Comparison of ENCODE assay signal across 22 cellular contexts in genomic region chr1:165467706-165468105, GRCh38. TPM values are rescaled to one million over a fixed set of nuclear protein-coding genes. Genes with fewer than 3 reads are reported as not detected.
DNase-seq lines count a peak whose midpoint lies in the region; ATAC-seq and TF ChIP-seq lines count a peak whose summit lies in the region.
"Had no signal": no experiment of that assay in that cellular context is flagged by ENCODE, and none has a peak within 500 bp of the region (broad histone marks: within the 10 kb centered on the region; RNA-seq: fewer than 3 reads in every experiment).

No MANE protein-coding gene starts in this region.

- ATAC-seq in left cardiac atrium (peak; percentile 27 to 65), Right ventricle myocardium inferior (no peak), HG02885 (IDR thresholded peaks at IDR 0.05; ENCODE audit: poor library complexity, unreplicated experiment) (no peak), HG03039 (IDR thresholded peaks at IDR 0.05; ENCODE audit: unreplicated experiment) (no peak)
- ATAC-seq: Panc1 had no signal

- peaks cover 9% of the 10 kb centered on the region for H3K9me3 Mint-ChIP-seq in glutamatergic neuron (ENCODE audit: unreplicated experiment)

- no peaks in the 10 kb centered on the region for H3K36me3 Mint-ChIP-seq in glutamatergic neuron (ENCODE audit: unreplicated experiment)
- H3K36me3 Mint-ChIP-seq: CD14-positive monocyte, IgD-negative memory B cell had no signal

- DNase-seq in left cardiac atrium (no peak), Right ventricle myocardium inferior (ENCODE audit: missing footprints) (no peak), RPMI7951 (ENCODE audit: low read depth) (peak; percentile 47), glutamatergic neuron (no peak), pons (ENCODE audit: low spot score) (peak; percentile 63), superior temporal gyrus (ENCODE audit: extremely low spot score) (no peak)
- DNase-seq: DMS53, GDM1, H7, NCI-H1105, NCI-H146, NCI-H2029 treated with DMSO at 0.1 percent for 48 hours, NCI-H226, NCI-H510A treated with DMSO at 0.1 percent for 48 hours, NCI-H748 treated with DMSO at 0.1 percent for 48 hours had no signal

- peak overlapping the region; percentile 45 for H3K27ac Mint-ChIP-seq in glutamatergic neuron (ENCODE audit: unreplicated experiment)
- H3K27ac Mint-ChIP-seq: B cell, IgD-negative memory B cell had no signal

- peak overlapping the region; percentile 44 for H3K4me3 Mint-ChIP-seq in glutamatergic neuron (ENCODE audit: unreplicated experiment)
- H3K4me3 Mint-ChIP-seq: B cell, CD14-positive monocyte, IgD-negative memory B cell had no signal

- peaks cover 3% of the 10 kb centered on the region for H3K27me3 Mint-ChIP-seq in glutamatergic neuron (ENCODE audit: unreplicated experiment)

- peaks cover 38% of the 10 kb centered on the region for H3K4me1 Mint-ChIP-seq in glutamatergic neuron (ENCODE audit: low read depth, unreplicated experiment)
- H3K4me1 Mint-ChIP-seq: B cell, CD14-positive monocyte had no signal

- no peak for TF ChIP-seq CTCF in glutamatergic neuron (IDR thresholded peaks at IDR 0.05; ENCODE audit: partially characterized antibody, unreplicated experiment)

- intact Hi-C loops in left cardiac atrium (cut with DNase I) (no loop called here), Right ventricle myocardium inferior (cut with DNase I) (no loop called here)

RNA-seq across cellular contexts. Expression of gene RXRG, which starts 22.8 kb away (rescaled TPM):
- 1 to 10 TPM; 2.4 to 5.3 TPM for total RNA-seq in left cardiac atrium
- total RNA-seq in Right ventricle myocardium inferior, result 3.1 TPM
- 0.39 and 0.96 TPM in 2 replicates for total RNA-seq in RPMI7951 (2014; rRNA removed; shearing (Covaris generic))
- 10.4 TPM for total RNA-seq in glutamatergic neuron (ENCODE audit: unreplicated experiment)
- total RNA-seq: B cell, SJSA1 had no signal

Comparison
In these comparisons a context has a peak if more than half of its experiments do, and no peak if none do; other contexts are left out.
1. ATAC-seq: peak in left cardiac atrium (2 of 2); none in Right ventricle myocardium inferior (single experiment), HG02885 (single experiment) and HG03039 (single experiment).
2. DNase-seq: peak in RPMI7951 (single experiment) and pons (single experiment); none in left cardiac atrium (single experiment), Right ventricle myocardium inferior (single experiment), glutamatergic neuron (single experiment) and superior temporal gyrus (single experiment).